In the genomic region with DNA sequence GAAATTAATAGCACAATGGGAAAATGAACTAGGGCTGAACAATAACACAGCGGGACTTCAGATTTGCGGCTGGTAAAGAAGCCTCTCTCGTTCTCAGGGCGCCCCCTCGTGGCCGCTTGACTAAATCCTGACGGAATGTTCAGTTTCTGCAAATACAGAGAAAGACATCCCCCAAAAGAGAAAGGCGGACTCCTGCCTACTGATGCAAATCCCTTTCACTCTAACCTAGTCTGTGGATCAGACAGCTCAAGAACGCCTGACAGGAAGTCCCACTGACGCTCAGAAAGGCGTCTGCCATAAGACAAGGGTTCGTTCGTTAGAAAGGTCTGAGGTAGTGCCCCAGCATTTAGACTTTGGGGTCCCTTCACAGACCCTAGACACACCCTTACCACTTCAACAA, we compare ENCODE assay signal across 1 cellular context.
TF ChIP-seq lines count a peak whose summit lies in the region.

No MANE protein-coding gene starts in this region.

TF ChIP-seq in A549, 52 proteins besides CTCF, POLR2A, EP300 and RAD21 (continued from another document):
- TF ChIP-seq TP53 (CRISPR knock-in tag; IDR thresholded peaks at IDR 0.05) (no peak), CBX8 (IDR thresholded peaks at IDR 0.05) (no peak), RCOR1 (IDR thresholded peaks at IDR 0.05; ENCODE audit: low read depth, low read length) (no peak)
- TF ChIP-seq, protein P1, sequence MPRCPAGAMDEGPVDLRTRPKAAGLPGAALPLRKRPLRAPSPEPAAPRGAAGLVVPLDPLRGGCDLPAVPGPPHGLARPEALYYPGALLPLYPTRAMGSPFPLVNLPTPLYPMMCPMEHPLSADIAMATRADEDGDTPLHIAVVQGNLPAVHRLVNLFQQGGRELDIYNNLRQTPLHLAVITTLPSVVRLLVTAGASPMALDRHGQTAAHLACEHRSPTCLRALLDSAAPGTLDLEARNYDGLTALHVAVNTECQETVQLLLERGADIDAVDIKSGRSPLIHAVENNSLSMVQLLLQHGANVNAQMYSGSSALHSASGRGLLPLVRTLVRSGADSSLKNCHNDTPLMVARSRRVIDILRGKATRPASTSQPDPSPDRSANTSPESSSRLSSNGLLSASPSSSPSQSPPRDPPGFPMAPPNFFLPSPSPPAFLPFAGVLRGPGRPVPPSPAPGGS (IDR thresholded peaks at IDR 0.05), result no peak
- TF ChIP-seq, protein P2, sequence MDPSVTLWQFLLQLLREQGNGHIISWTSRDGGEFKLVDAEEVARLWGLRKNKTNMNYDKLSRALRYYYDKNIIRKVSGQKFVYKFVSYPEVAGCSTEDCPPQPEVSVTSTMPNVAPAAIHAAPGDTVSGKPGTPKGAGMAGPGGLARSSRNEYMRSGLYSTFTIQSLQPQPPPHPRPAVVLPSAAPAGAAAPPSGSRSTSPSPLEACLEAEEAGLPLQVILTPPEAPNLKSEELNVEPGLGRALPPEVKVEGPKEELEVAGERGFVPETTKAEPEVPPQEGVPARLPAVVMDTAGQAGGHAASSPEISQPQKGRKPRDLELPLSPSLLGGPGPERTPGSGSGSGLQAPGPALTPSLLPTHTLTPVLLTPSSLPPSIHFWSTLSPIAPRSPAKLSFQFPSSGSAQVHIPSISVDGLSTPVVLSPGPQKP (IDR thresholded peaks at IDR 0.05; ENCODE audit: low read depth, low read length), result no peak
- TF ChIP-seq, protein P3, sequence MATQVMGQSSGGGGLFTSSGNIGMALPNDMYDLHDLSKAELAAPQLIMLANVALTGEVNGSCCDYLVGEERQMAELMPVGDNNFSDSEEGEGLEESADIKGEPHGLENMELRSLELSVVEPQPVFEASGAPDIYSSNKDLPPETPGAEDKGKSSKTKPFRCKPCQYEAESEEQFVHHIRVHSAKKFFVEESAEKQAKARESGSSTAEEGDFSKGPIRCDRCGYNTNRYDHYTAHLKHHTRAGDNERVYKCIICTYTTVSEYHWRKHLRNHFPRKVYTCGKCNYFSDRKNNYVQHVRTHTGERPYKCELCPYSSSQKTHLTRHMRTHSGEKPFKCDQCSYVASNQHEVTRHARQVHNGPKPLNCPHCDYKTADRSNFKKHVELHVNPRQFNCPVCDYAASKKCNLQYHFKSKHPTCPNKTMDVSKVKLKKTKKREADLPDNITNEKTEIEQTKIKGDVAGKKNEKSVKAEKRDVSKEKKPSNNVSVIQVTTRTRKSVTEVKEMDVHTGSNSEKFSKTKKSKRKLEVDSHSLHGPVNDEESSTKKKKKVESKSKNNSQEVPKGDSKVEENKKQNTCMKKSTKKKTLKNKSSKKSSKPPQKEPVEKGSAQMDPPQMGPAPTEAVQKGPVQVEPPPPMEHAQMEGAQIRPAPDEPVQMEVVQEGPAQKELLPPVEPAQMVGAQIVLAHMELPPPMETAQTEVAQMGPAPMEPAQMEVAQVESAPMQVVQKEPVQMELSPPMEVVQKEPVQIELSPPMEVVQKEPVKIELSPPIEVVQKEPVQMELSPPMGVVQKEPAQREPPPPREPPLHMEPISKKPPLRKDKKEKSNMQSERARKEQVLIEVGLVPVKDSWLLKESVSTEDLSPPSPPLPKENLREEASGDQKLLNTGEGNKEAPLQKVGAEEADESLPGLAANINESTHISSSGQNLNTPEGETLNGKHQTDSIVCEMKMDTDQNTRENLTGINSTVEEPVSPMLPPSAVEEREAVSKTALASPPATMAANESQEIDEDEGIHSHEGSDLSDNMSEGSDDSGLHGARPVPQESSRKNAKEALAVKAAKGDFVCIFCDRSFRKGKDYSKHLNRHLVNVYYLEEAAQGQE (IDR thresholded peaks at IDR 0.05), result no peak
- TF ChIP-seq, protein P4, sequence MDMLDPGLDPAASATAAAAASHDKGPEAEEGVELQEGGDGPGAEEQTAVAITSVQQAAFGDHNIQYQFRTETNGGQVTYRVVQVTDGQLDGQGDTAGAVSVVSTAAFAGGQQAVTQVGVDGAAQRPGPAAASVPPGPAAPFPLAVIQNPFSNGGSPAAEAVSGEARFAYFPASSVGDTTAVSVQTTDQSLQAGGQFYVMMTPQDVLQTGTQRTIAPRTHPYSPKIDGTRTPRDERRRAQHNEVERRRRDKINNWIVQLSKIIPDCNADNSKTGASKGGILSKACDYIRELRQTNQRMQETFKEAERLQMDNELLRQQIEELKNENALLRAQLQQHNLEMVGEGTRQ (IDR thresholded peaks at IDR 0.05), result no peak
- TF ChIP-seq, protein P5, sequence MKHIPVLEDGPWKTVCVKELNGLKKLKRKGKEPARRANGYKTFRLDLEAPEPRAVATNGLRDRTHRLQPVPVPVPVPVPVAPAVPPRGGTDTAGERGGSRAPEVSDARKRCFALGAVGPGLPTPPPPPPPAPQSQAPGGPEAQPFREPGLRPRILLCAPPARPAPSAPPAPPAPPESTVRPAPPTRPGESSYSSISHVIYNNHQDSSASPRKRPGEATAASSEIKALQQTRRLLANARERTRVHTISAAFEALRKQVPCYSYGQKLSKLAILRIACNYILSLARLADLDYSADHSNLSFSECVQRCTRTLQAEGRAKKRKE (CRISPR knock-in tag; IDR thresholded peaks at IDR 0.05; ENCODE audit: low read depth), result no peak
- TF ChIP-seq, protein P6, sequence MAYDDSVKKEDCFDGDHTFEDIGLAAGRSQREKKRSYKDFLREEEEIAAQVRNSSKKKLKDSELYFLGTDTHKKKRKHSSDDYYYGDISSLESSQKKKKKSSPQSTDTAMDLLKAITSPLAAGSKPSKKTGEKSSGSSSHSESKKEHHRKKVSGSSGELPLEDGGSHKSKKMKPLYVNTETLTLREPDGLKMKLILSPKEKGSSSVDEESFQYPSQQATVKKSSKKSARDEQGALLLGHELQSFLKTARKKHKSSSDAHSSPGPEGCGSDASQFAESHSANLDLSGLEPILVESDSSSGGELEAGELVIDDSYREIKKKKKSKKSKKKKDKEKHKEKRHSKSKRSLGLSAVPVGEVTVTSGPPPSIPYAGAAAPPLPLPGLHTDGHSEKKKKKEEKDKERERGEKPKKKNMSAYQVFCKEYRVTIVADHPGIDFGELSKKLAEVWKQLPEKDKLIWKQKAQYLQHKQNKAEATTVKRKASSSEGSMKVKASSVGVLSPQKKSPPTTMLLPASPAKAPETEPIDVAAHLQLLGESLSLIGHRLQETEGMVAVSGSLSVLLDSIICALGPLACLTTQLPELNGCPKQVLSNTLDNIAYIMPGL (CRISPR knock-in tag; IDR thresholded peaks at IDR 0.05; ENCODE audit: borderline replicate concordance), result no peak
